In the genomic region with DNA sequence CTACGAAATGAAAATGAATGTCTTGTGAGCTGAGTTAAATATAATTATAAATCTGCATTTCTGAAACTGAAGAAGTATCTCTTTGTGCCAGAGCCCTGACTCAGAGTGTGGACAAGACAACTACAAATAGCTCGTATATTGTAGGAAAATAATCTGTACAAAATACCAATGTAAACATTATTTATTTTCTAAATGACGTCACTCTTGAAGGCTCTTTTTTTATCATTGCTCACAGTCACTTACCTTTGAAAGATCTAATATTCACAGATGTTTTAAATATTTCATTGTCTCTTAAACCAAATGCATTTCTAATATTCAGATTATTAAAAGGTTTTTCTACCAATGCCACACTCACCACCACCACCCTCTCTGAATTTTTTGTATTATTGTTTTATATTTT, we compare ENCODE assay signal across 24 cellular contexts.
A peak's percentile ranks its signal among the peaks of the same experiment; 100 is the strongest.
DNase-seq lines count a peak whose midpoint lies in the region; ATAC-seq, FAIRE-seq and TF ChIP-seq lines count a peak whose summit lies in the region.
"Had no signal": no experiment of that assay in that cellular context is flagged by ENCODE, and none has a peak within 500 bp of the region (broad histone marks: within the 10 kb centered on the region; RNA-seq: fewer than 3 reads in every experiment).

No MANE protein-coding gene starts in this region.

- no peak for ATAC-seq in HepG2
- no peak for ATAC-seq in right lobe of liver
- no peak for ATAC-seq in K562
- ATAC-seq: A549 had no signal

- in situ Hi-C loops in HepG2 (cut with HindIII; ENCODE audit: extremely low pct_ligation_motif_present, low pct_unique_long_range_greater_than_20kb) (no loop called here), K562 (cut with MboI) (no loop called here), KBM-7 (cut with MboI; ENCODE audit: low pct_unique_long_range_greater_than_20kb, low sequenced_read_pairs) (no loop called here)

- DNase-seq in HepG2 (ENCODE audit: low spot score) (no peak), right lobe of liver (no peak), K562 (ENCODE audit: extremely low read depth in 1 of 4, low spot score in 3 of 4) (no peak), NOMO-1 treated with dmso at 0.1 percent for 144 hours (lab: John Stamatoyannopoulos, UW; ENCODE audit: unreplicated experiment) (no peak), KBM-7 (no peak), CD1c-positive myeloid dendritic cell (ENCODE audit: extremely low spot score) (no peak)
- DNase-seq: AML-193; CD4-positive, alpha-beta memory T cell; CD4-positive, CD25-positive, alpha-beta regulatory T cell; CD8-positive, alpha-beta memory T cell; COR-L47; DMS 273 treated with DMSO at 0.1 percent for 48 hours; DMS153; DMS79; DND-41; EL; GDM1 had no signal

- no peak overlapping the region for H3K4me2 ChIP-seq in HepG2 (ENCODE audit: low read depth, low read length)
- no peak overlapping the region for H3K4me2 ChIP-seq in K562 (ENCODE audit: insufficient read depth, low read length)
- H3K4me2 ChIP-seq: A549; BLaER1 treated with 17β-estradiol and CSF1 and Interleukin-3, amounts not matched to agents 10 nM and 100 nM had no signal

- H3K27ac ChIP-seq in HepG2 (ENCODE audit: extremely low read length, insufficient read depth, low read length) (no peak overlapping the region), right lobe of liver (no peak overlapping the region), HEK293 (ENCODE audit: extremely low read depth, low read depth, low read length) (no peak overlapping the region), K562 (ENCODE audit: extremely low read depth, low read depth, low read length) (no peak overlapping the region)
- H3K27ac ChIP-seq: 22Rv1; A549; BLaER1 treated with 17β-estradiol and CSF1 and Interleukin-3, amounts not matched to agents 10 nM and 100 nM; C4-2B had no signal

- no peaks in the 10 kb centered on the region for H4K20me1 ChIP-seq in HepG2 (ENCODE audit: insufficient read depth, low read length)
- no peaks in the 10 kb centered on the region for H4K20me1 ChIP-seq in K562 (replicated peaks; ENCODE audit: control insufficient read depth, insufficient read depth, low read length)
- H4K20me1 ChIP-seq: BLaER1 treated with 17β-estradiol and CSF1 and Interleukin-3, amounts not matched to agents 10 nM and 100 nM had no signal

- POLR2A ChIA-PET in HepG2 (lab: Yijun Ruan, JAX) (no interaction called here), HEK293 (lab: Yijun Ruan, JAX) (no interaction called here), K562 (lab: Yijun Ruan, JAX) (no interaction called here)

- intact Hi-C loops in HepG2 (cut with micrococcal nuclease; ENCODE audit: unreplicated experiment) (no loop called here), right lobe of liver (cut with DNase I) (no loop called here), K562 (cut with micrococcal nuclease) (no loop called here)

- H2AFZ ChIP-seq in HepG2 (ENCODE audit: low read length) (no peak overlapping the region), K562 (ENCODE audit: low read depth, low read length) (no peak overlapping the region)

- no peaks in the 10 kb centered on the region for H3K9me3 ChIP-seq in HepG2 (ENCODE audit: low read length)
- H3K9me3 ChIP-seq in right lobe of liver = no peaks in the 10 kb centered on the region
- H3K9me3 ChIP-seq in HEK293 (ENCODE audit: control insufficient read depth, insufficient read depth, low read depth, low read length) = no peaks in the 10 kb centered on the region
- peaks cover 2% of the 10 kb centered on the region; the same call in 1 of the 2 replicates for H3K9me3 ChIP-seq in K562 (replicated peaks; ENCODE audit: control insufficient read depth, insufficient read depth, low read depth, low read length)
- H3K9me3 ChIP-seq: A549; BLaER1 treated with 17β-estradiol and CSF1 and Interleukin-3, amounts not matched to agents 10 nM and 100 nM had no signal

- H3K27me3 ChIP-seq in HepG2 (ENCODE audit: control insufficient read depth in 1 of 2, insufficient read depth in 2 of 2, low read length in 2 of 2) = no peaks in the 10 kb centered on the region
- H3K27me3 ChIP-seq in right lobe of liver = no peaks in the 10 kb centered on the region
- no peaks in the 10 kb centered on the region for H3K27me3 ChIP-seq in K562 (ENCODE audit: control insufficient read depth in 2 of 2, insufficient read depth in 2 of 2, low read length in 2 of 2)
- H3K27me3 ChIP-seq: BLaER1 treated with 17β-estradiol and CSF1 and Interleukin-3, amounts not matched to agents 10 nM and 100 nM had no signal

- H3K9ac ChIP-seq in HepG2 (ENCODE audit: insufficient read depth, low read depth, low read length) (no peak overlapping the region), K562 (ENCODE audit: insufficient read depth in 1 of 2, low read depth in 2 of 2, low read length in 2 of 2) (no peak overlapping the region)
- H3K9ac ChIP-seq: BLaER1 treated with 17β-estradiol and CSF1 and Interleukin-3, amounts not matched to agents 10 nM and 100 nM had no signal

- TF ChIP-seq RAD21 in HepG2 (CRISPR knock-in tag; IDR thresholded peaks at IDR 0.05) (no peak), K562 (CRISPR knock-in tag; conservative IDR thresholded peaks at IDR 0.05 in 1 of 2, IDR thresholded peaks at IDR 0.05 in 1 of 2) (no peak)

- H3K4me1 ChIP-seq in HepG2 (ENCODE audit: insufficient read depth, low read length) (no peaks in the 10 kb centered on the region), right lobe of liver (no peaks in the 10 kb centered on the region), HEK293 (ENCODE audit: control insufficient read depth, insufficient read depth, low read length) (0 out of 2 replicates have a peak, but pooled peaks cover 2% of the 10 kb centered on the region), K562 (replicated peaks in 1 of 2; ENCODE audit: control insufficient read depth in 2 of 2, insufficient read depth in 2 of 2, low read length in 2 of 2) (no peaks in the 10 kb centered on the region)
- H3K4me1 ChIP-seq: A549; BLaER1 treated with 17β-estradiol and CSF1 and Interleukin-3, amounts not matched to agents 10 nM and 100 nM had no signal

- H3K36me3 ChIP-seq in HepG2 (replicated peaks in 1 of 2; ENCODE audit: control insufficient read depth in 1 of 2, insufficient read depth in 2 of 2, low read length in 2 of 2) (no peaks in the 10 kb centered on the region), right lobe of liver (no peaks in the 10 kb centered on the region), HEK293 (ENCODE audit: control insufficient read depth in 2 of 2, insufficient read depth in 1 of 2, low read length in 2 of 2) (no peaks in the 10 kb centered on the region), K562 (ENCODE audit: control insufficient read depth, insufficient read depth, low read length) (no peaks in the 10 kb centered on the region)
- H3K36me3 ChIP-seq: BLaER1 treated with 17β-estradiol and CSF1 and Interleukin-3, amounts not matched to agents 10 nM and 100 nM had no signal

- TF ChIP-seq POLR2A in HepG2 (IDR thresholded peaks at IDR 0.05; ENCODE audit: insufficient read depth in 1 of 2, low read depth in 2 of 2, low read length in 2 of 2) = no peak
- TF ChIP-seq POLR2A in right lobe of liver (IDR thresholded peaks at IDR 0.05) = no peak
- no peak for TF ChIP-seq POLR2A in K562 (conservative IDR thresholded peaks at IDR 0.05)

- TF ChIP-seq CTCF in HepG2 (CRISPR knock-in tag; IDR thresholded peaks at IDR 0.05) (no peak), right lobe of liver (IDR thresholded peaks at IDR 0.05) (no peak), HEK293 (tag by site-specific recombination; IDR thresholded peaks at IDR 0.05) (no peak), K562 (IDR thresholded peaks at IDR 0.05 in 2 of 3, conservative IDR thresholded peaks at IDR 0.05 in 1 of 3; ENCODE audit: insufficient read depth in 2 of 3, low read depth in 1 of 3, low read length in 3 of 3) (no peak)

- H3K9me1 ChIP-seq in K562 (ENCODE audit: control insufficient read depth, insufficient read depth, low read length) = no peaks in the 10 kb centered on the region

- no peak for TF ChIP-seq EP300 in HepG2 (IDR thresholded peaks at IDR 0.05; ENCODE audit: low read depth in 2 of 2, low read length in 2 of 2)
- no peak for TF ChIP-seq EP300 in HepG2 (CRISPR knock-in tag; IDR thresholded peaks at IDR 0.05; ENCODE audit: borderline replicate concordance)
- TF ChIP-seq EP300 in K562 (IDR thresholded peaks at IDR 0.05; ENCODE audit: low read length) = no peak

- CTCF ChIA-PET in HepG2 (lab: Yijun Ruan, JAX; ENCODE audit: low intra/inter-chr PET ratio, low total read pairs) = no interaction called here
- CTCF ChIA-PET in HEK293 (lab: Yijun Ruan, JAX) = interaction anchor here (0.5 to 0.6 kb wide), 3 partner anchors 21 to 1930 kb away, joined by 3 read pairs; no protein-coding TSS in a partner anchor
- CTCF ChIA-PET in K562 (lab: Yijun Ruan, JAX; ENCODE audit: low intra/inter-chr PET ratio) = no interaction called here

- FAIRE-seq in HepG2 (lab: Jason Lieb, UNC) = no peak
- no peak for FAIRE-seq in K562 (lab: Jason Lieb, UNC)
- FAIRE-seq: A549, GM12891, GM19239 had no signal

- H3K4me3 ChIP-seq in HepG2 (replicated peaks in 1 of 3; ENCODE audit: insufficient read depth in 1 of 3, low read depth in 2 of 3, low read length in 3 of 3) = no peak overlapping the region
- no peak overlapping the region for H3K4me3 ChIP-seq in right lobe of liver
- H3K4me3 ChIP-seq in HEK293 (ENCODE audit: low read depth, low read length) = no peak overlapping the region
- no peak overlapping the region for H3K4me3 ChIP-seq in K562
- H3K4me3 ChIP-seq: A549; BLaER1 treated with 17β-estradiol and CSF1 and Interleukin-3, amounts not matched to agents 10 nM and 100 nM had no signal

- BruUV-seq in HepG2 (replicated peaks; lab: Mats Ljungman, UMichigan) = no TSS peak
- no TSS peak for BruUV-seq in K562 (replicated peaks; lab: Mats Ljungman, UMichigan)

- WGBS in HepG2 (ENCODE audit: low lambda C conversion rate) = 27% methylated on average over 3 of the region's 3 CpGs
- WGBS in right lobe of liver (ENCODE audit: insufficient coverage, low coverage, low lambda C conversion rate, missing lambda C conversion rate) = 67% methylated on average over 3 of the region's 3 CpGs
- WGBS in K562 (ENCODE audit: insufficient coverage, low coverage, missing lambda C conversion rate) = 0% methylated on average over 3 of the region's 3 CpGs

- H3K79me2 ChIP-seq in HepG2 (ENCODE audit: insufficient read depth, low read length) = no peaks in the 10 kb centered on the region
- H3K79me2 ChIP-seq in K562 (ENCODE audit: control insufficient read depth, insufficient read depth, low read length) = no peaks in the 10 kb centered on the region

TF ChIP-seq in HepG2, 621 proteins besides CTCF, POLR2A, EP300 and RAD21 (continues in another document):
- TF ChIP-seq SP2 (CRISPR knock-in tag; IDR thresholded peaks at IDR 0.05) (no peak), ATF7 (IDR thresholded peaks at IDR 0.05) (peak; percentile 95), ATF7 (CRISPR knock-in tag; IDR thresholded peaks at IDR 0.05) (no peak)

TF ChIP-seq in K562, 482 proteins besides CTCF, POLR2A, EP300 and RAD21 (continues in another document):
- TF ChIP-seq, protein P1, sequence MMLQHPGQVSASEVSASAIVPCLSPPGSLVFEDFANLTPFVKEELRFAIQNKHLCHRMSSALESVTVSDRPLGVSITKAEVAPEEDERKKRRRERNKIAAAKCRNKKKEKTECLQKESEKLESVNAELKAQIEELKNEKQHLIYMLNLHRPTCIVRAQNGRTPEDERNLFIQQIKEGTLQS (IDR thresholded peaks at IDR 0.05) = peak; percentile 34; the same call in 1 of the 2 replicates
- TF ChIP-seq, protein P1 (CRISPR knock-in tag; conservative IDR thresholded peaks at IDR 0.05) = no peak
